Comparison of ENCODE assay signal across 9 cellular contexts in genomic region chr20:48826064-48826463, GRCh38. TPM values are rescaled to one million over a fixed set of nuclear protein-coding genes. Genes with fewer than 3 reads are reported as not detected.
DNase-seq lines count a peak whose midpoint lies in the region; ATAC-seq and TF ChIP-seq lines count a peak whose summit lies in the region.
"Had no signal": no experiment of that assay in that cellular context is flagged by ENCODE, and none has a peak within 500 bp of the region (broad histone marks: within the 10 kb centered on the region; RNA-seq: fewer than 3 reads in every experiment).

No MANE protein-coding gene starts in this region.

- 0 to 4% methylated on average over 2 of the region's 2 CpGs for WGBS in ectodermal cell, 2 experiments

- CTCF ChIA-PET in CD8-positive, alpha-beta memory T cell (lab: Charles Lee) = interaction anchor here (0.8 to 3.0 kb wide), 6 partner anchors 34 to 169 kb away, joined by 3 to 14 read pairs (median 4); no protein-coding TSS in a partner anchor

- peaks cover 41% of the 10 kb centered on the region for H3K4me1 ChIP-seq in CD8-positive, alpha-beta memory T cell (ENCODE audit: insufficient read depth, low read length)
- H3K4me1 ChIP-seq in ectodermal cell (ENCODE audit: control insufficient read depth, insufficient read depth, low read length) (peaks cover 13% of the 10 kb centered on the region), neural progenitor cell (peaks cover 26% of the 10 kb centered on the region)

- peak overlapping the region in 6 of 8 donors; percentile 86 to 100 (median 96) for H3K27ac Mint-ChIP-seq in CD8-positive, alpha-beta memory T cell
- peak overlapping the region; percentile 91 for H3K27ac Mint-ChIP-seq in neural progenitor cell

- no peak overlapping the region for H2AFZ ChIP-seq in neural progenitor cell (replicated peaks)

- H3K9me3 Mint-ChIP-seq in CD8-positive, alpha-beta memory T cell = no peaks in the 10 kb centered on the region
- no peaks in the 10 kb centered on the region for H3K9me3 Mint-ChIP-seq in neural progenitor cell

- H3K4me3 Mint-ChIP-seq in CD8-positive, alpha-beta memory T cell = peak overlapping the region; percentile 96 to 100 (median 99)
- H3K4me3 Mint-ChIP-seq in neural progenitor cell = peak overlapping the region; percentile 98

- POLR2A ChIA-PET in CD8-positive, alpha-beta memory T cell (lab: Charles Lee) = interaction anchor here (0.7 to 1.4 kb wide), 3 partner anchors 12 to 108 kb away, joined by 3 to 4 read pairs (median 3); no protein-coding TSS in a partner anchor

- H4K20me1 ChIP-seq in neural progenitor cell (ENCODE audit: low read depth) = peaks cover 61% of the 10 kb centered on the region

- peaks cover 0 to 39% (median 0%) of the 10 kb centered on the region in 3 donors for H3K36me3 Mint-ChIP-seq in CD8-positive, alpha-beta memory T cell
- no peaks in the 10 kb centered on the region for H3K36me3 Mint-ChIP-seq in neural progenitor cell

- peak overlapping the region; percentile 89 for H3K4me2 ChIP-seq in neural progenitor cell
- H3K4me2 ChIP-seq: KMS-11 had no signal

- no peak overlapping the region for H3K9ac ChIP-seq in neural progenitor cell
- H3K9ac ChIP-seq: KMS-11 had no signal

- H3K4me1 Mint-ChIP-seq in CD8-positive, alpha-beta memory T cell = peaks cover 5 to 55% (median 27%) of the 10 kb centered on the region in 3 donors
- H3K4me1 Mint-ChIP-seq in neural progenitor cell = peaks cover 60% of the 10 kb centered on the region

- no peaks in the 10 kb centered on the region for H3K27me3 ChIP-seq in CD8-positive, alpha-beta memory T cell (ENCODE audit: insufficient read depth, low read length, poor library complexity, severe bottlenecking)
- peaks cover 39% of the 10 kb centered on the region for H3K27me3 ChIP-seq in ectodermal cell (ENCODE audit: control insufficient read depth, insufficient read depth, low read length, poor library complexity, severe bottlenecking)
- peaks cover 80% of the 10 kb centered on the region for H3K27me3 ChIP-seq in neural progenitor cell

- H3F3A ChIP-seq in neural progenitor cell (ENCODE audit: low read depth) = peaks cover 32% of the 10 kb centered on the region

- H3K79me2 ChIP-seq in neural progenitor cell (ENCODE audit: low read depth) = no peaks in the 10 kb centered on the region

- H3K9me3 ChIP-seq in CD8-positive, alpha-beta memory T cell (ENCODE audit: low read length) = no peaks in the 10 kb centered on the region
- H3K9me3 ChIP-seq in ectodermal cell (ENCODE audit: control insufficient read depth, low read length) = no peaks in the 10 kb centered on the region
- no peaks in the 10 kb centered on the region for H3K9me3 ChIP-seq in neural progenitor cell (ENCODE audit: low read depth)

- no peak for ATAC-seq in activated CD4-positive, CD25-positive, alpha-beta regulatory T cell treated with anti-CD3 and anti-CD28 coated beads, Interleukin-2, amount 50 U/mL, for 24 hours

- no peaks in the 10 kb centered on the region for H3K27me3 Mint-ChIP-seq in CD8-positive, alpha-beta memory T cell
- H3K27me3 Mint-ChIP-seq in neural progenitor cell (ENCODE audit: insufficient read depth, low read depth) = peaks cover 5% of the 10 kb centered on the region

- H3K27ac ChIP-seq in CD8-positive, alpha-beta memory T cell (ENCODE audit: low read depth, low read length) = peak overlapping the region; percentile 78
- H3K27ac ChIP-seq in ectodermal cell (ENCODE audit: insufficient read depth, low read depth, low read length, poor library complexity, severe bottlenecking) (peak overlapping the region; percentile 75), neural progenitor cell (no peak overlapping the region)
- H3K27ac ChIP-seq: KMS-11 had no signal

- peak overlapping the region; percentile 79 for H3K4me3 ChIP-seq in CD8-positive, alpha-beta memory T cell (ENCODE audit: low read length)
- H3K4me3 ChIP-seq in ectodermal cell (ENCODE audit: insufficient read depth, low read depth, low read length) (peak overlapping the region; percentile 58), neural progenitor cell (peak overlapping the region; percentile 76)

- DNase-seq in CD8-positive, alpha-beta memory T cell = no peak
- DNase-seq in NCI-H82 (lab: John Stamatoyannopoulos, UW) (peak; percentile 93), neural progenitor cell (ENCODE audit: low spot score) (peak; percentile 89), NCI-H2107 (lab: John Stamatoyannopoulos, UW) (no peak)
- no peak for DNase-seq in stimulated activated CD4-positive, alpha-beta T cell treated with anti-CD3 and anti-CD28 coated beads, Interleukin-4, amount 100 ng/mL, for 1 hour
- no peak for DNase-seq in NK-92 treated with Interleukin-12 subunit alpha and Interleukin-12 subunit beta, amount 100 ng/mL, for 24 hours (lab: John Stamatoyannopoulos, UW)

- H3K36me3 ChIP-seq in CD8-positive, alpha-beta memory T cell (ENCODE audit: insufficient read depth, low read length) = no peaks in the 10 kb centered on the region
- no peaks in the 10 kb centered on the region for H3K36me3 ChIP-seq in ectodermal cell (ENCODE audit: control insufficient read depth, insufficient read depth, low read length)
- H3K36me3 ChIP-seq in neural progenitor cell = no peaks in the 10 kb centered on the region

- no peak for TF ChIP-seq CTCF in neural progenitor cell (IDR thresholded peaks at IDR 0.05)

RNA-seq across cellular contexts. Expression of gene PREX1, which starts 1.7 kb away (rescaled TPM):
- total RNA-seq in CD8-positive, alpha-beta memory T cell = 10 to 100 TPM; 90.0 to 90.5 TPM
- 89.5 TPM for polyA plus RNA-seq in CD8-positive, alpha-beta memory T cell
- polyA plus RNA-seq in ectodermal cell (2013, experiment 1 of 4) = 25.4 TPM
- polyA plus RNA-seq in ectodermal cell (2013, experiment 2 of 4) = 22.7 TPM
- 20.4 TPM for polyA plus RNA-seq in ectodermal cell (2013, experiment 3 of 4)
- 20.3 TPM for polyA plus RNA-seq in ectodermal cell (2013, experiment 4 of 4)
- 4.5 and 13.4 TPM in 2 replicates for total RNA-seq in neural progenitor cell (ENCODE audit: low replicate concordance)

Comparison
In these comparisons a context has a peak if more than half of its experiments do, and no peak if none do; other contexts are left out.
1. DNase-seq: peak in NCI-H82 (single experiment) and neural progenitor cell (single experiment); none in CD8-positive, alpha-beta memory T cell (0 of 5), NCI-H2107 (single experiment), stimulated activated CD4-positive, alpha-beta T cell treated with anti-CD3 and anti-CD28 coated beads, Interleukin-4, amount 100 ng/mL, for 1 hour (single experiment) and NK-92 treated with Interleukin-12 subunit alpha and Interleukin-12 subunit beta, amount 100 ng/mL, for 24 hours (single experiment).
2. Peak in every context shown above with its lines, with median percentiles within 50 percentile points of each other: H3K4me3 ChIP-seq.